Comparison of ENCODE assay signal across 34 cellular contexts in genomic region chr11:124074554-124074953, GRCh38. TPM values are rescaled to one million over a fixed set of nuclear protein-coding genes. Genes with fewer than 3 reads are reported as not detected.
"Had no signal": no experiment of that assay in that cellular context is flagged by ENCODE, and none has a peak within 500 bp of the region (broad histone marks: within the 10 kb centered on the region; RNA-seq: fewer than 3 reads in every experiment).

No MANE protein-coding gene starts in this region.

- FAIRE-seq: astrocyte had no signal

- H3K4me3 ChIP-seq: adrenal gland, body of pancreas, breast epithelium, SJCRH30, SK-N-MC had no signal

- H3K4me1 Mint-ChIP-seq: activated T-helper 17 cell treated with anti-CD3 and anti-CD28 coated beads, Interleukin-2, amount 50 U/mL, for 72 hours had no signal

- H3K27ac Mint-ChIP-seq: activated CD4-positive, alpha-beta T cell treated with anti-CD3 and anti-CD28 coated beads, Interleukin-2, amount 10 ng/mL, durations not matched to agents 24 days and 14 days; activated CD8-positive, alpha-beta T cell treated with anti-CD3 and anti-CD28 coated beads for 36 hours; activated naive CD4-positive, alpha-beta T cell treated with anti-CD3 and anti-CD28 coated beads for 36 hours; activated naive CD4-positive, alpha-beta T cell treated with anti-CD3 and anti-CD28 coated beads, Interleukin-2, amount 50 U/mL, for 72 hours; activated T-cell treated with anti-CD3 and anti-CD28 coated beads, Interleukin-2, amount 50 U/mL, for 72 hours; activated T-helper 17 cell treated with anti-CD3 and anti-CD28 coated beads, Interleukin-2, amount 50 U/mL, for 72 hours had no signal

- H3K9me3 ChIP-seq: adrenal gland, body of pancreas, breast epithelium, SJCRH30 had no signal

- DNase-seq: activated CD4-positive, alpha-beta T cell treated with anti-CD3 and anti-CD28 coated beads for 1 hour; activated CD4-positive, alpha-beta T cell treated with anti-CD3 and anti-CD28 coated beads, Interleukin-2, amount 10 ng/mL, durations not matched to agents 24 days and 14 days; activated CD4-positive, alpha-beta T cell treated with anti-CD3 and anti-CD28 coated beads, Interleukin-2, amount 50 U/mL, for 4 hours; activated CD4-positive, CD25-positive, alpha-beta regulatory T cell; activated CD8-positive, alpha-beta T cell treated with anti-CD3 and anti-CD28 coated beads for 36 hours; activated gamma-delta T cell; activated naive CD4-positive, alpha-beta T cell treated with anti-CD3 and anti-CD28 coated beads for 36 hours; activated T-cell treated with anti-CD3 and anti-CD28 coated beads, Interleukin-2, amount 50 U/mL, for 1 hour; activated T-cell treated with anti-CD3 and anti-CD28 coated beads, Interleukin-2, amount 50 U/mL, for 72 hours; adrenal gland; body of pancreas; NCI-H1092 treated with DMSO at 0.1 percent for 48 hours; NCI-H1417; NCI-H187 treated with DMSO at 0.1 percent for 48 hours; NCI-H2081; NCI-H2171 treated with DMSO at 0.1 percent for 48 hours; NCI-H2227 treated with DMSO at 0.1 percent for 48 hours; NCI-H446; NCI-H524; SHP77; SJCRH30; T1000; WERI-Rb-1 had no signal

- H3K4me3 Mint-ChIP-seq: activated CD4-positive, alpha-beta T cell treated with anti-CD3 and anti-CD28 coated beads, Interleukin-2, amount 10 ng/mL, durations not matched to agents 24 days and 14 days; activated CD8-positive, alpha-beta T cell treated with anti-CD3 and anti-CD28 coated beads for 36 hours; activated naive CD4-positive, alpha-beta T cell treated with anti-CD3 and anti-CD28 coated beads for 36 hours; activated T-cell treated with anti-CD3 and anti-CD28 coated beads, Interleukin-2, amount 50 U/mL, for 72 hours; activated T-helper 17 cell treated with anti-CD3 and anti-CD28 coated beads, Interleukin-2, amount 50 U/mL, for 72 hours had no signal

- H3K27me3 ChIP-seq: body of pancreas, SJCRH30 had no signal

- H3K27ac ChIP-seq: adrenal gland, body of pancreas, breast epithelium, SJCRH30, SK-N-MC, WERI-Rb-1 had no signal

- ATAC-seq: activated CD8-positive, alpha-beta T cell treated with anti-CD3 and anti-CD28 coated beads for 36 hours; activated naive CD4-positive, alpha-beta T cell treated with anti-CD3 and anti-CD28 coated beads, Interleukin-2, amount 50 U/mL, for 72 hours; activated T-helper 17 cell treated with anti-CD3 and anti-CD28 coated beads, Interleukin-2, amount 50 U/mL, for 72 hours; body of pancreas had no signal

- H3K4me1 ChIP-seq: body of pancreas, breast epithelium, SJCRH30 had no signal

- H3K9me3 Mint-ChIP-seq: activated CD4-positive, alpha-beta T cell treated with anti-CD3 and anti-CD28 coated beads, Interleukin-2, amount 10 ng/mL, durations not matched to agents 24 days and 14 days; activated CD8-positive, alpha-beta T cell treated with anti-CD3 and anti-CD28 coated beads for 36 hours; activated naive CD4-positive, alpha-beta T cell treated with anti-CD3 and anti-CD28 coated beads for 36 hours; activated naive CD4-positive, alpha-beta T cell treated with anti-CD3 and anti-CD28 coated beads, Interleukin-2, amount 50 U/mL, for 72 hours; activated T-cell treated with anti-CD3 and anti-CD28 coated beads, Interleukin-2, amount 50 U/mL, for 72 hours; activated T-helper 17 cell treated with anti-CD3 and anti-CD28 coated beads, Interleukin-2, amount 50 U/mL, for 72 hours had no signal

- H3K36me3 Mint-ChIP-seq: activated naive CD4-positive, alpha-beta T cell treated with anti-CD3 and anti-CD28 coated beads, Interleukin-2, amount 50 U/mL, for 72 hours had no signal

- H3K36me3 ChIP-seq: adrenal gland, breast epithelium, SJCRH30, WERI-Rb-1 had no signal

RNA-seq across cellular contexts. Expression of gene OR10G7, which starts 33.4 kb away (rescaled TPM):
- total RNA-seq: activated CD4-positive, alpha-beta T cell treated with anti-CD3 and anti-CD28 coated beads, Interleukin-2, amount 10 ng/mL, durations not matched to agents 24 days and 14 days; activated CD8-positive, alpha-beta memory T cell treated with anti-CD3 and anti-CD28 coated beads for 36 hours; activated CD8-positive, alpha-beta T cell treated with anti-CD3 and anti-CD28 coated beads for 36 hours; activated naive CD4-positive, alpha-beta T cell treated with anti-CD3 and anti-CD28 coated beads for 36 hours; activated naive CD4-positive, alpha-beta T cell treated with anti-CD3 and anti-CD28 coated beads, Interleukin-2, amount 50 U/mL, for 72 hours; activated T-cell treated with anti-CD3 and anti-CD28 coated beads, Interleukin-2, amount 50 U/mL, for 72 hours; activated T-helper 17 cell treated with anti-CD3 and anti-CD28 coated beads, Interleukin-2, amount 50 U/mL, for 72 hours; adrenal gland; astrocyte; body of pancreas; breast epithelium; cardiac septum; M059J; RPMI7951; SJCRH30; T-helper 1 cell treated with Interleukin-12 subunit alpha and Interleukin-12 subunit beta and Interleukin-4 antibody, amounts not matched to agents 30 ng/mL and 1 ng/mL, for 36 hours; T-helper 2 cell treated with Interferon-gamma antibody and Interleukin-4, amounts not matched to agents 100 ng/mL and 5 ng/mL, for 36 hours had no signal
- polyA plus RNA-seq: adrenal gland had no signal

RNA-seq across cellular contexts. Expression of gene OR10G8, which starts 48.0 kb away (rescaled TPM):
- total RNA-seq: activated CD4-positive, alpha-beta T cell treated with anti-CD3 and anti-CD28 coated beads, Interleukin-2, amount 10 ng/mL, durations not matched to agents 24 days and 14 days; activated CD8-positive, alpha-beta memory T cell treated with anti-CD3 and anti-CD28 coated beads for 36 hours; activated CD8-positive, alpha-beta T cell treated with anti-CD3 and anti-CD28 coated beads for 36 hours; activated naive CD4-positive, alpha-beta T cell treated with anti-CD3 and anti-CD28 coated beads for 36 hours; activated naive CD4-positive, alpha-beta T cell treated with anti-CD3 and anti-CD28 coated beads, Interleukin-2, amount 50 U/mL, for 72 hours; activated T-cell treated with anti-CD3 and anti-CD28 coated beads, Interleukin-2, amount 50 U/mL, for 72 hours; activated T-helper 17 cell treated with anti-CD3 and anti-CD28 coated beads, Interleukin-2, amount 50 U/mL, for 72 hours; adrenal gland; astrocyte; body of pancreas; breast epithelium; cardiac septum; M059J; RPMI7951; SJCRH30; T-helper 1 cell treated with Interleukin-12 subunit alpha and Interleukin-12 subunit beta and Interleukin-4 antibody, amounts not matched to agents 30 ng/mL and 1 ng/mL, for 36 hours; T-helper 2 cell treated with Interferon-gamma antibody and Interleukin-4, amounts not matched to agents 100 ng/mL and 5 ng/mL, for 36 hours had no signal
- polyA plus RNA-seq: adrenal gland had no signal

RNA-seq across cellular contexts. Expression of gene OR10G9, which starts 51.7 kb away (rescaled TPM):
- total RNA-seq: activated CD4-positive, alpha-beta T cell treated with anti-CD3 and anti-CD28 coated beads, Interleukin-2, amount 10 ng/mL, durations not matched to agents 24 days and 14 days; activated CD8-positive, alpha-beta memory T cell treated with anti-CD3 and anti-CD28 coated beads for 36 hours; activated CD8-positive, alpha-beta T cell treated with anti-CD3 and anti-CD28 coated beads for 36 hours; activated naive CD4-positive, alpha-beta T cell treated with anti-CD3 and anti-CD28 coated beads for 36 hours; activated naive CD4-positive, alpha-beta T cell treated with anti-CD3 and anti-CD28 coated beads, Interleukin-2, amount 50 U/mL, for 72 hours; activated T-cell treated with anti-CD3 and anti-CD28 coated beads, Interleukin-2, amount 50 U/mL, for 72 hours; activated T-helper 17 cell treated with anti-CD3 and anti-CD28 coated beads, Interleukin-2, amount 50 U/mL, for 72 hours; adrenal gland; astrocyte; body of pancreas; breast epithelium; cardiac septum; M059J; RPMI7951; SJCRH30; T-helper 1 cell treated with Interleukin-12 subunit alpha and Interleukin-12 subunit beta and Interleukin-4 antibody, amounts not matched to agents 30 ng/mL and 1 ng/mL, for 36 hours; T-helper 2 cell treated with Interferon-gamma antibody and Interleukin-4, amounts not matched to agents 100 ng/mL and 5 ng/mL, for 36 hours had no signal
- polyA plus RNA-seq: adrenal gland had no signal
